9 cellular contexts compared by ENCODE assay signal in the genomic region with DNA sequence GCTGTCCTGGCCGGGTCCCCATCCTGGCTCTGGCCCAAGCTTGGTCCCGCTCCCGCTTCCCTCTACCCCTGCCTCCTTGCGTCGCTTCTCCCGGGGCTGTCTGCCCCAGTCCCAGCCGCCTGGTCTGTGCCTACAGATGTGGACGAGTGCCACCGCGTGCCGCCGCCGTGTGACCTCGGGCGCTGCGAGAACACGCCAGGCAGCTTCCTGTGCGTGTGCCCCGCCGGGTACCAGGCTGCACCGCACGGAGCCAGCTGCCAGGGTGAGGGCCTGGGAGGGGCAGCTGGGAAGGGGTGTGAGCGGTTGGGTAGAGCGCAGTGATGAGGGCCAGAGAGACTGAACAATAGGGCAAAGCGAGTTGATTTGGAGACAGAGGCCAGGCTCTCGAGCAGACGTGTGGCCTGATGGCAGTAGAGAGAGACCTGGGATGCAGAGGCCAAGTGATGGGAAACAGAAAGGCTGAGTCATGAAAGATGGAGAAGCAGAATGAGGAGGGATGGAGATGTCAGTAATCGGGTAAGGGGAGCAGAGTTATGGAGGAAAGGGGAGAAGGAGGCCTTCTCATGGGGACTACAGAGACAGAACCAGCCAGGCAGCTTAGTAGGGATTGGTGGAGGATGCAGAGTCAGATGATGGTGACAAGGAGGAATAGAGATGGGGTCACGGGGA. TPM values are rescaled to one million over a fixed set of nuclear protein-coding genes. Genes with fewer than 3 reads are reported as not detected.
DNase-seq lines count a peak whose midpoint lies in the region; ATAC-seq, FAIRE-seq and TF ChIP-seq lines count a peak whose summit lies in the region.
"Had no signal": no experiment of that assay in that cellular context is flagged by ENCODE, and none has a peak within 500 bp of the region (broad histone marks: within the 10 kb centered on the region; RNA-seq: fewer than 3 reads in every experiment).

No MANE protein-coding gene starts in this region.

- POLR2A ChIA-PET in Panc1 (lab: Charles Lee), result no interaction called here

- H3K27ac Mint-ChIP-seq in activated naive CD4-positive, alpha-beta T cell treated with anti-CD3 and anti-CD28 coated beads, Interleukin-2, amount 50 U/mL, for 24 hours, result peak overlapping the region; percentile 98

- CTCF ChIA-PET in Panc1 (lab: Charles Lee), result no interaction called here

- H3K4me3 ChIP-seq in Panc1 (ENCODE audit: low read depth in 2 of 2, low read length in 2 of 2) (peak overlapping the region; percentile 39 to 50), right cardiac atrium (ENCODE audit: low read length) (no peak overlapping the region), small intestine (ENCODE audit: low read depth in 1 of 2, low read length in 2 of 2) (peak overlapping the region; percentile 0 to 6)

- no peaks in the 10 kb centered on the region for H3K27me3 Mint-ChIP-seq in activated naive CD4-positive, alpha-beta T cell treated with anti-CD3 and anti-CD28 coated beads, Interleukin-2, amount 50 U/mL, for 24 hours

- no peak for TF ChIP-seq CTCF in Panc1 (IDR thresholded peaks at IDR 0.05)

- H3K9me3 ChIP-seq in Panc1 (ENCODE audit: control insufficient read depth, insufficient read depth, low read depth, low read length) (no peaks in the 10 kb centered on the region), right cardiac atrium (ENCODE audit: control insufficient read depth, low read length) (no peaks in the 10 kb centered on the region), small intestine (ENCODE audit: control insufficient read depth, low read depth) (no peaks in the 10 kb centered on the region)

- ATAC-seq in Panc1, result 0 out of 2 replicates have a peak, but pooled peaks have one; percentile 6
- ATAC-seq in right cardiac atrium, result peak in 1 of 2 donors; percentile 1
- ATAC-seq in GM18520 (IDR thresholded peaks at IDR 0.05; ENCODE audit: unreplicated experiment), result no peak

- peak; percentile 76 for DNase-seq in DMS53 treated with DMSO at 0.1 percent for 48 hours (lab: John Stamatoyannopoulos, UW; ENCODE audit: unreplicated experiment)
- DNase-seq in Panc1 (ENCODE audit: low read depth, low spot score), result no peak
- DNase-seq in right cardiac atrium, result peak; percentile 58 to 86 (median 83)
- DNase-seq in small intestine, result peak; percentile 65
- no peak for DNase-seq in SIG-M5 (lab: John Stamatoyannopoulos, UW)
- DNase-seq in AG20443 (ENCODE audit: low spot score), result no peak

- FAIRE-seq in small intestine (lab: Jason Lieb, UNC), result no peak
- FAIRE-seq: islet of Langerhans had no signal

- H3K36me3 ChIP-seq in Panc1 (ENCODE audit: control insufficient read depth, insufficient read depth, low read length), result no peaks in the 10 kb centered on the region; the same call in 1 of the 2 replicates
- H3K36me3 ChIP-seq in small intestine (ENCODE audit: control insufficient read depth in 2 of 2, insufficient read depth in 2 of 2, low read length in 2 of 2), result no peaks in the 10 kb centered on the region

- H3K4me3 Mint-ChIP-seq in activated naive CD4-positive, alpha-beta T cell treated with anti-CD3 and anti-CD28 coated beads, Interleukin-2, amount 50 U/mL, for 24 hours, result peak overlapping the region; percentile 94

- no TSS peak for BruUV-seq in Panc1 (replicated peaks; lab: Mats Ljungman, UMichigan)

- in situ Hi-C loops in Panc1 (cut with HindIII; ENCODE audit: low pct_unique_long_range_greater_than_20kb, low sequenced_read_pairs), result no loop called here

- H3K9me3 Mint-ChIP-seq in activated naive CD4-positive, alpha-beta T cell treated with anti-CD3 and anti-CD28 coated beads, Interleukin-2, amount 50 U/mL, for 24 hours, result no peaks in the 10 kb centered on the region

- H3K4me1 Mint-ChIP-seq in activated naive CD4-positive, alpha-beta T cell treated with anti-CD3 and anti-CD28 coated beads, Interleukin-2, amount 50 U/mL, for 24 hours, result peaks cover 69% of the 10 kb centered on the region

- intact Hi-C loops in Panc1 (cut with micrococcal nuclease; ENCODE audit: unreplicated experiment) (no loop called here), right cardiac atrium (cut with DNase I) (no loop called here)

- peaks cover 3% of the 10 kb centered on the region for H3K36me3 Mint-ChIP-seq in activated naive CD4-positive, alpha-beta T cell treated with anti-CD3 and anti-CD28 coated beads, Interleukin-2, amount 50 U/mL, for 24 hours

- H3K27me3 ChIP-seq in Panc1 (ENCODE audit: control insufficient read depth, insufficient read depth, low read length), result no peaks in the 10 kb centered on the region
- H3K27me3 ChIP-seq in right cardiac atrium (ENCODE audit: control insufficient read depth, insufficient read depth), result no peaks in the 10 kb centered on the region
- no peaks in the 10 kb centered on the region for H3K27me3 ChIP-seq in small intestine (ENCODE audit: control insufficient read depth in 2 of 2, insufficient read depth in 2 of 2, low read length in 2 of 2)

- WGBS in right cardiac atrium, result 39% methylated on average over 29 of the region's 29 CpGs
- WGBS in small intestine, 3 donors, result 7 to 30% (median 10%) methylated on average over 29 of the region's 29 CpGs

- H3K27ac ChIP-seq in Panc1 (ENCODE audit: low read length) (peak overlapping the region; percentile 68), right cardiac atrium (ENCODE audit: low read length) (peak overlapping the region; percentile 54), small intestine (ENCODE audit: low read depth in 1 of 2, low read length in 1 of 2) (peak overlapping the region; percentile 86 to 90)

- H3K4me1 ChIP-seq in Panc1 (ENCODE audit: control insufficient read depth, insufficient read depth, low read length), result no peaks in the 10 kb centered on the region
- peaks cover 2% of the 10 kb centered on the region for H3K4me1 ChIP-seq in right cardiac atrium (ENCODE audit: control insufficient read depth, insufficient read depth, low read length)
- peaks cover 2 to 4% of the 10 kb centered on the region in 2 donors for H3K4me1 ChIP-seq in small intestine (ENCODE audit: control insufficient read depth in 2 of 2, insufficient read depth in 1 of 2, low read depth in 1 of 2, low read length in 1 of 2)

RNA-seq across cellular contexts. Expression of a gene that starts 9.4 kb away (rescaled TPM):
- total RNA-seq in Panc1 (2021; ENCODE audit: unreplicated experiment), result 75.4 TPM
- 81.6 TPM for polyA plus RNA-seq in Panc1 (2012; ENCODE audit: insufficient read length)
- 100 to 1,000 TPM; 307 to 473 (median 324) TPM for total RNA-seq in right cardiac atrium
- polyA plus RNA-seq in right cardiac atrium, result 216 TPM
- polyA plus RNA-seq in small intestine, result 100 to 1,000 TPM in 1 of 3 donors, 10 to 100 TPM in 2; 63.3 to 162 (median 69.2) TPM

RNA-seq across cellular contexts. Expression of a gene that starts 33.9 kb away (rescaled TPM):
- total RNA-seq in Panc1 (2021; ENCODE audit: unreplicated experiment) (55.9 TPM), right cardiac atrium (10 to 100 TPM; 19.7 to 23.0 (median 20.4) TPM)
- 102 TPM for polyA plus RNA-seq in Panc1 (2012; ENCODE audit: insufficient read length)
- polyA plus RNA-seq in right cardiac atrium (22.8 TPM), small intestine (10 to 100 TPM; 56.6 to 70.3 (median 64.2) TPM)

Comparison
In these comparisons a context has a peak if more than half of its experiments do, and no peak if none do; other contexts are left out.
1. DNase-seq: peak in DMS53 treated with DMSO at 0.1 percent for 48 hours (single experiment), right cardiac atrium (3 of 3) and small intestine (single experiment); none in Panc1 (single experiment), SIG-M5 (single experiment) and AG20443 (single experiment).
2. Peak in every context shown above with its lines, with median percentiles within 50 percentile points of each other: H3K27ac ChIP-seq.